Comparison of ENCODE assay signal across 1 cellular context in genomic region chr2:170523506-170523905, GRCh38.
TF ChIP-seq lines count a peak whose summit lies in the region.

No MANE protein-coding gene starts in this region.

TF ChIP-seq in H1, 55 proteins besides CTCF, POLR2A, EP300 and RAD21 (continued from another document):
- TF ChIP-seq CHD7 (IDR thresholded peaks at IDR 0.05; ENCODE audit: insufficient replicate concordance, low read length) = no peak
- no peak for TF ChIP-seq RNF2 (IDR thresholded peaks at IDR 0.05; ENCODE audit: borderline replicate concordance, low read depth, low read length, missing control alignments, poor library complexity, severe bottlenecking)
- no peak for TF ChIP-seq RFX5 (IDR thresholded peaks at IDR 0.05; ENCODE audit: borderline replicate concordance, low read depth, low read length)
- TF ChIP-seq KDM5A (IDR thresholded peaks at IDR 0.05; ENCODE audit: low read length) = no peak
- no peak for TF ChIP-seq SRF (IDR thresholded peaks at IDR 0.05; ENCODE audit: low read depth, low read length)
- no peak for TF ChIP-seq TBP (IDR thresholded peaks at IDR 0.05; ENCODE audit: low read depth, low read length)
- TF ChIP-seq SIRT6 (IDR thresholded peaks at IDR 0.05; ENCODE audit: low read length) = no peak
- TF ChIP-seq FOSL1 (IDR thresholded peaks at IDR 0.05; ENCODE audit: insufficient read depth, low read depth, low read length) = no peak
- no peak for TF ChIP-seq CREB1 (IDR thresholded peaks at IDR 0.05)
- TF ChIP-seq BACH1 (IDR thresholded peaks at IDR 0.05; ENCODE audit: low read length) = no peak
- TF ChIP-seq CHD1 (IDR thresholded peaks at IDR 0.05; ENCODE audit: low read depth, low read length) = no peak
- TF ChIP-seq CEBPB (IDR thresholded peaks at IDR 0.05; ENCODE audit: low read depth, low read length) = no peak
- TF ChIP-seq PHF8 (conservative IDR thresholded peaks at IDR 0.05; ENCODE audit: low read depth, low read length) = no peak
- TF ChIP-seq JUN (IDR thresholded peaks at IDR 0.05; ENCODE audit: low read depth, low read length) = no peak
- no peak for TF ChIP-seq JUND (IDR thresholded peaks at IDR 0.05; ENCODE audit: low read length)
